10 cellular contexts compared by ENCODE assay signal in genomic region chr10:60314306-60314940, GRCh38.
DNase-seq lines count a peak whose midpoint lies in the region; ATAC-seq and TF ChIP-seq lines count a peak whose summit lies in the region.
"Had no signal": no experiment of that assay in that cellular context is flagged by ENCODE, and none has a peak within 500 bp of the region (broad histone marks: within the 10 kb centered on the region; RNA-seq: fewer than 3 reads in every experiment).

No MANE protein-coding gene starts in this region.

- no peaks in the 10 kb centered on the region for H3K27me3 ChIP-seq in MG63
- H3K27me3 ChIP-seq in body of pancreas = no peaks in the 10 kb centered on the region
- no peaks in the 10 kb centered on the region for H3K27me3 ChIP-seq in suprapubic skin

- H3K36me3 ChIP-seq in MG63 (no peaks in the 10 kb centered on the region), body of pancreas (replicated peaks in 1 of 2; ENCODE audit: insufficient read depth in 1 of 2, low read depth in 2 of 2) (no peaks in the 10 kb centered on the region), mucosa of descending colon (ENCODE audit: low read depth) (no peaks in the 10 kb centered on the region), suprapubic skin (no peaks in the 10 kb centered on the region)

- 71 to 75% methylated on average over 3 of the region's 3 CpGs for WGBS in body of pancreas, 2 donors
- WGBS in suprapubic skin = 59% methylated on average over 3 of the region's 3 CpGs

- no peaks in the 10 kb centered on the region for H3K4me1 ChIP-seq in body of pancreas
- no peaks in the 10 kb centered on the region for H3K4me1 ChIP-seq in mucosa of descending colon (ENCODE audit: low read depth)
- H3K4me1 ChIP-seq in suprapubic skin = peaks cover 17% of the 10 kb centered on the region
- H3K4me1 ChIP-seq: psoas muscle had no signal

- H3K27ac ChIP-seq in body of pancreas = no peak overlapping the region
- H3K27ac ChIP-seq in suprapubic skin = no peak overlapping the region
- H3K27ac ChIP-seq: psoas muscle had no signal

- H3K4me3 ChIP-seq in MG63 (no peak overlapping the region), body of pancreas (no peak overlapping the region), mucosa of descending colon (no peak overlapping the region), suprapubic skin (no peak overlapping the region)
- H3K4me3 ChIP-seq: psoas muscle had no signal

- TF ChIP-seq EP300 in suprapubic skin (IDR thresholded peaks at IDR 0.05) = no peak

- intact Hi-C loops in body of pancreas (cut with DNase I) (no loop called here), mucosa of descending colon (cut with DNase I, micrococcal nuclease) (no loop called here)

- H3K9me3 ChIP-seq in MG63 (no peaks in the 10 kb centered on the region), body of pancreas (no peaks in the 10 kb centered on the region), mucosa of descending colon (no peaks in the 10 kb centered on the region), suprapubic skin (no peaks in the 10 kb centered on the region)
- H3K9me3 ChIP-seq: psoas muscle had no signal

- TF ChIP-seq POLR2A in body of pancreas (IDR thresholded peaks at IDR 0.05) = no peak
- no peak for TF ChIP-seq POLR2A in suprapubic skin (IDR thresholded peaks at IDR 0.05)

- DNase-seq in EH (ENCODE audit: low read depth) (peak; percentile 76), MG63 (peak; percentile 28), body of pancreas (no peak), mucosa of descending colon (peak in 1 of 3 donors; percentile 6), cerebellum (ENCODE audit: low spot score) (no peak), inferior parietal cortex (ENCODE audit: extremely low spot score) (no peak), suprapubic skin (ENCODE audit: low spot score in 2 of 2) (no peak)
- DNase-seq: activated naive CD4-positive, alpha-beta T cell treated with anti-CD3 and anti-CD28 coated beads, Interleukin-2, amount 10 ng/mL, durations not matched to agents 7 days and 5 days; hippocampal formation; psoas muscle had no signal

- ATAC-seq in body of pancreas = peak; percentile 64
- ATAC-seq in mucosa of descending colon = peak; percentile 89

- no peak for TF ChIP-seq CTCF in body of pancreas (IDR thresholded peaks at IDR 0.05)
- no peak for TF ChIP-seq CTCF in mucosa of descending colon (IDR thresholded peaks at IDR 0.05)
- TF ChIP-seq CTCF in suprapubic skin (IDR thresholded peaks at IDR 0.05) = no peak

Comparison
In these comparisons a context has a peak if more than half of its experiments do, and no peak if none do; other contexts are left out.
1. DNase-seq: peak in EH (single experiment) and MG63 (single experiment); none in body of pancreas (0 of 4), cerebellum (single experiment), inferior parietal cortex (single experiment) and suprapubic skin (0 of 2).